In the genomic region with DNA sequence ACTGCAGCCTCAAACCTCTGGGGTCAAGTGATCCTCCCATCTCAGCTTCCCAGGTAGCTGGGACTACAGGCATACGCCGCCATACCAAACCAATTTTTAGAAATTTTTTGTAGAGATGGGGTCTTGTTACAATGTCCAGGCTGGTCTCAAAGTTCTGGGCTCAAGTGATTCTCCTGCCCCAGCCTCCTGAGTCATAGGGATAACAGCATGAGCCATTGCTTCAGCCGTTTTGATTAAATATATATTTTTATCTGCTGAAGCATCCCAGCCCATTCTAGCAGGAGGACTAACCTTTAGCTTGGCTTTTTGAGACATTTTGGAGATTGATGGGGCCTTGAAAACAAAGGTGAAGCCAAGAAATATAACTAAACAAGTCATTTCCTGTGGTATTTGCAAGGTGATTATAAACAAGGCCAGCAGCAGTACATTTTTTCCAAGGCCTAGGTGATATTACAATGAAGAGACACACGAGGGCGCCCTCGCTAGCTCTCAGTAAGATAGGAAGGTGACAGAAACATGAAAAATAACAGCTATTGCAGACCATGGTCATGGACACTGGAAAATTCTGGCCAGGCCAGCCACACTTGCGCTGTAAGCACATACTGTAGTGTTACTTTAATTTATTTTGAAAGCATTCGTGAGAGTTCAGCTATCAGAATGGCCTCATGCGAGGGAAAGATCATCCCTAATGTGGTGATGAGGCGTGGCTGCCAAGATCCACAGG, we compare ENCODE assay signal across 8 cellular contexts.
DNase-seq lines count a peak whose midpoint lies in the region; ATAC-seq, FAIRE-seq and TF ChIP-seq lines count a peak whose summit lies in the region.

No MANE protein-coding gene starts in this region.

- no peaks in the 10 kb centered on the region for H3K27me3 ChIP-seq in pancreas
- no peaks in the 10 kb centered on the region for H3K27me3 ChIP-seq in transverse colon

- H3K36me3 ChIP-seq in pancreas (peaks cover 0 to 6% (median 6%) of the 10 kb centered on the region in 3 donors), transverse colon (peaks cover 0 to 29% (median 13%) of the 10 kb centered on the region in 4 donors)

- in situ Hi-C loops in transverse colon (cut with MboI; ENCODE audit: low pct_ligation_motif_present in 1 of 4, low pct_unique_long_range_greater_than_20kb in 1 of 4, low sequenced_read_pairs in 3 of 4) = loop anchor here (5.0 to 10.0 kb wide), 5 partner anchors 108 to 282 kb away; no protein-coding TSS in a partner anchor

- H3K36me3 Mint-ChIP-seq in activated T-cell treated with anti-CD3 and anti-CD28 coated beads, Interleukin-2, amount 50 U/mL, for 72 hours (ENCODE audit: insufficient read depth in 2 of 2) = peaks cover 3 to 25% of the 10 kb centered on the region in 2 donors

- intact Hi-C loops in pancreas (cut with DNase I) = loop anchor here in 2 of 3 donors (5.0 to 10.0 kb wide), 3 partner anchors 108 to 275 kb away; no protein-coding TSS in a partner anchor
- intact Hi-C loops in transverse colon (cut with DNase I; ENCODE audit: low total_unique reads) = loop anchor here (5.0 to 10.0 kb wide), 2 partner anchors 110 to 112 kb away; a partner anchor contains a TSS

- 65 to 67% methylated on average over 10 of the region's 10 CpGs for WGBS in pancreas, 2 donors
- WGBS in transverse colon (ENCODE audit: low coverage in 1 of 2), 2 donors = 61 to 62% methylated on average over 8 to 10 of the region's 10 CpGs

- no peak overlapping the region for H3K4me3 Mint-ChIP-seq in activated T-cell treated with anti-CD3 and anti-CD28 coated beads, Interleukin-2, amount 50 U/mL, for 72 hours

- no peak for TF ChIP-seq EP300 in transverse colon (IDR thresholded peaks at IDR 0.05; ENCODE audit: low read depth)

- no peak for TF ChIP-seq POLR2A in transverse colon (IDR thresholded peaks at IDR 0.05)

- H3K4me1 Mint-ChIP-seq in activated T-cell treated with anti-CD3 and anti-CD28 coated beads, Interleukin-2, amount 50 U/mL, for 72 hours (ENCODE audit: low read depth) = peaks cover 20% of the 10 kb centered on the region

- FAIRE-seq in RCC 7860 (lab: Jason Lieb, UNC) = no peak
- FAIRE-seq in pancreas (lab: Jason Lieb, UNC) = no peak

- TF ChIP-seq CTCF in GM10266 (IDR thresholded peaks at IDR 0.05; ENCODE audit: control insufficient read depth, insufficient read depth, low read depth, missing control alignments) (peak; percentile 74), fibroblast of the aortic adventitia (IDR thresholded peaks at IDR 0.05; ENCODE audit: insufficient read depth, low read length) (peak; percentile 81), pancreas (IDR thresholded peaks at IDR 0.05) (peak; percentile 52 to 67 (median 60)), transverse colon (IDR thresholded peaks at IDR 0.05) (peak; percentile 69 to 78 (median 77))

- H3K4me1 ChIP-seq in pancreas (no peaks in the 10 kb centered on the region), transverse colon (peaks cover 0 to 18% (median 8%) of the 10 kb centered on the region in 4 donors)

- no peak overlapping the region for H3K4me3 ChIP-seq in fibroblast of the aortic adventitia (ENCODE audit: low read depth, low read length)
- no peak overlapping the region for H3K4me3 ChIP-seq in pancreas
- no peak overlapping the region for H3K4me3 ChIP-seq in transverse colon

- no peaks in the 10 kb centered on the region for H3K9me3 ChIP-seq in pancreas
- no peaks in the 10 kb centered on the region for H3K9me3 ChIP-seq in transverse colon

- H3K27ac ChIP-seq in pancreas (no peak overlapping the region), transverse colon (peak overlapping the region in 2 of 4 donors; percentile 26 to 42)

- DNase-seq in GM10266 (ENCODE audit: extremely low spot score) = peak; percentile 70
- peak; percentile 73 to 92 for DNase-seq in Kasumi-1 (lab: John Stamatoyannopoulos, UW)
- peak; percentile 42 for DNase-seq in RCC 7860 (ENCODE audit: low spot score)
- DNase-seq in activated T-cell treated with anti-CD3 and anti-CD28 coated beads, Interleukin-2, amount 50 U/mL, for 72 hours = peak; percentile 65 to 72
- DNase-seq in fibroblast of the aortic adventitia (ENCODE audit: low read depth) = peak; percentile 78
- peak in 2 of 6 donors; percentile 19 to 58 for DNase-seq in pancreas
- DNase-seq in transverse colon = peak; percentile 62
- DNase-seq in cerebellar nuclear complex (lab: John Stamatoyannopoulos, UW) = no peak

- no peaks in the 10 kb centered on the region for H3K9me3 Mint-ChIP-seq in activated T-cell treated with anti-CD3 and anti-CD28 coated beads, Interleukin-2, amount 50 U/mL, for 72 hours

- no peaks in the 10 kb centered on the region for H3K27me3 Mint-ChIP-seq in activated T-cell treated with anti-CD3 and anti-CD28 coated beads, Interleukin-2, amount 50 U/mL, for 72 hours (ENCODE audit: low read depth)

- H3K27ac Mint-ChIP-seq in activated T-cell treated with anti-CD3 and anti-CD28 coated beads, Interleukin-2, amount 50 U/mL, for 72 hours = peak overlapping the region; percentile 97

- ATAC-seq in activated T-cell treated with anti-CD3 and anti-CD28 coated beads, Interleukin-2, amount 50 U/mL, for 72 hours (replicated peaks in 1 of 2) = peak; percentile 82 to 85
- peak; percentile 40 to 87 (median 78) for ATAC-seq in pancreas

Comparison
In these comparisons a context has a peak if more than half of its experiments do, and no peak if none do; other contexts are left out.
1. DNase-seq: peak in GM10266 (single experiment), Kasumi-1 (2 of 2), RCC 7860 (single experiment), activated T-cell treated with anti-CD3 and anti-CD28 coated beads, Interleukin-2, amount 50 U/mL, for 72 hours (2 of 2), fibroblast of the aortic adventitia (single experiment) and transverse colon (single experiment); none in cerebellar nuclear complex (0 of 2).
2. Peak in every context shown above with its lines, with median percentiles within 50 percentile points of each other: CTCF ChIP-seq.